Comparison of ENCODE assay signal across 24 cellular contexts in genomic region chr10:121098231-121098630, GRCh38.
"Had no signal": no experiment of that assay in that cellular context is flagged by ENCODE, and none has a peak within 500 bp of the region (broad histone marks: within the 10 kb centered on the region; RNA-seq: fewer than 3 reads in every experiment).

No MANE protein-coding gene starts in this region.

- H3K4me2 ChIP-seq: KMS-11, SK-N-SH had no signal

- H3K27ac ChIP-seq: brain microvascular endothelial cell, KMS-11 had no signal

- H3K9me3 ChIP-seq: SK-N-SH had no signal

- H3K36me3 ChIP-seq: brain microvascular endothelial cell had no signal

- H3K27me3 ChIP-seq: brain microvascular endothelial cell had no signal

- DNase-seq: activated CD4-positive, alpha-beta T cell treated with anti-CD3 and anti-CD28 coated beads for 36 hours; activated CD4-positive, alpha-beta T cell treated with anti-CD3 and anti-CD28 coated beads, Interleukin-2, amount 10 ng/mL, durations not matched to agents 7 days and 5 days; activated CD4-positive, alpha-beta T cell treated with anti-CD3 and anti-CD28 coated beads, Interleukin-2, amount 50 U/mL, for 48 hours; activated CD8-positive, alpha-beta memory T cell treated with anti-CD3 and anti-CD28 coated beads, Interleukin-2, amount 50 U/mL, for 4 hours; activated effector memory CD4-positive, alpha-beta T cell treated with Interleukin-2 at 50 U/mL for 16 hours; activated naive CD4-positive, alpha-beta T cell treated with anti-CD3 and anti-CD28 coated beads, Interleukin-2, amount 10 ng/mL, durations not matched to agents 7 days and 5 days; activated naive CD8-positive, alpha-beta T cell treated with anti-CD3 and anti-CD28 coated beads, Interleukin-2, amount 50 U/mL, for 24 hours; activated T-cell treated with anti-CD3 and anti-CD28 coated beads for 4 hours; activated T-cell treated with anti-CD3 and anti-CD28 coated beads, Interleukin-2, amount 50 U/mL, for 4 hours; anterior cingulate cortex; brain microvascular endothelial cell; MM.1S; MV-4-11; NCI-H1092; NCI-H1436 treated with DMSO at 0.1 percent for 48 hours; NCI-H1694 treated with DMSO at 0.1 percent for 48 hours; NCI-H2029; NCI-H345; NCI-H510A; NCI-H69; NK-92 treated with Interleukin-12 subunit alpha and Interleukin-12 subunit beta, amount 100 ng/mL, for 24 hours; Right ventricle myocardium superior; SK-N-SH had no signal

- H3K9ac ChIP-seq: KMS-11, SK-N-SH had no signal
